Comparison of ENCODE assay signal across 12 cellular contexts in the genomic region with DNA sequence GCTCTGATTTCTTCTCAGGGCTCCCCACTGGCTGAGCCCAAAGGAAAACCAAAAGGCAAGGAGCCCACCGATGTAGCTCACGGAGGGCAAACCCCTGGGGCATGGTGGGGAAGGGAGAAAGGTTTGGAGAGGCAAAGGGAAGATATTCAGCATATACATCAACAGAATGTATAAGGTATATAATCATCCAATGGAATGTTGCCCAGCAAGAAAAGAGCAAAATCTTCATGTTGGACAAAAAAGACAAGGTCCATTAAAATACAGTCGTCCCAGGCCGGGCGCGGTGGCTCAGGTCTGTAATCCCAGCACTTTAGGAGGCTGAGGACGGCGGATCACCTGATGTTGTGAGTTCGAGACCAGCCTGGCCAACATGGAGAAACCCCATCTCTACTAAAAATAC. TPM values are rescaled to one million over a fixed set of nuclear protein-coding genes. Genes with fewer than 3 reads are reported as not detected.
DNase-seq lines count a peak whose midpoint lies in the region; ATAC-seq, FAIRE-seq and TF ChIP-seq lines count a peak whose summit lies in the region.
"Had no signal": no experiment of that assay in that cellular context is flagged by ENCODE, and none has a peak within 500 bp of the region (broad histone marks: within the 10 kb centered on the region; RNA-seq: fewer than 3 reads in every experiment).

No MANE protein-coding gene starts in this region.

- H3K9ac ChIP-seq in GM12878 (ENCODE audit: control insufficient read depth, insufficient read depth, low read length) (no peak overlapping the region), mesenchymal stem cell (ENCODE audit: low read length) (peak overlapping the region; percentile 80), MM.1S (ENCODE audit: low read length) (no peak overlapping the region)

- CTCF ChIA-PET in GM12878 (lab: Yijun Ruan, JAX), result interaction anchor here (0.9 to 1.8 kb wide), 3 partner anchors 15 to 305 kb away, joined by 3 to 6 read pairs (median 5); no protein-coding TSS in a partner anchor

- H3K4me2 ChIP-seq in GM12878 (ENCODE audit: control insufficient read depth, insufficient read depth) (peak overlapping the region; percentile 84), mesenchymal stem cell (ENCODE audit: low read length, poor library complexity, severe bottlenecking) (no peak overlapping the region), MM.1S (ENCODE audit: low read depth, low read length) (no peak overlapping the region)

- peaks cover 22% of the 10 kb centered on the region for H3K79me1 ChIP-seq in mesenchymal stem cell (replicated peaks; ENCODE audit: low read length, poor library complexity, severe bottlenecking)

- peak overlapping the region; percentile 79 for H4K8ac ChIP-seq in mesenchymal stem cell (ENCODE audit: low read length)

- no peak overlapping the region for H3K14ac ChIP-seq in mesenchymal stem cell (ENCODE audit: low read length in 2 of 2)

- H4K91ac ChIP-seq in mesenchymal stem cell (ENCODE audit: low read length), result peak overlapping the region; percentile 62

- no peak for ATAC-seq in Right ventricle myocardium inferior
- ATAC-seq in GM12878, result no peak
- no peak for ATAC-seq in upper lobe of right lung
- ATAC-seq: psoas muscle had no signal

- H3K27me3 ChIP-seq in right atrium auricular region, result no peaks in the 10 kb centered on the region
- no peaks in the 10 kb centered on the region for H3K27me3 ChIP-seq in GM12878 (replicated peaks in 1 of 2; ENCODE audit: control insufficient read depth in 2 of 2, insufficient read depth in 2 of 2, low read length in 1 of 2)
- no peaks in the 10 kb centered on the region for H3K27me3 ChIP-seq in mesenchymal stem cell (ENCODE audit: control insufficient read depth in 1 of 2, insufficient read depth in 1 of 2, low read length in 2 of 2)
- no peaks in the 10 kb centered on the region for H3K27me3 ChIP-seq in upper lobe of right lung
- no peaks in the 10 kb centered on the region for H3K27me3 ChIP-seq in MM.1S (replicated peaks; ENCODE audit: insufficient read depth, low read length)

- H3K27ac ChIP-seq in right atrium auricular region, result peak overlapping the region; percentile 10 to 45
- peak overlapping the region; percentile 81 for H3K27ac ChIP-seq in GM12878 (ENCODE audit: control insufficient read depth, insufficient read depth)
- H3K27ac ChIP-seq in mesenchymal stem cell (ENCODE audit: low read length, poor library complexity, severe bottlenecking), result peak overlapping the region; percentile 44
- H3K27ac ChIP-seq in upper lobe of right lung, result peak overlapping the region; percentile 24
- no peak overlapping the region for H3K27ac ChIP-seq in MM.1S (ENCODE audit: low read length)
- H3K27ac ChIP-seq: psoas muscle had no signal

- no TSS peak for BruUV-seq in GM12878 (replicated peaks; lab: Mats Ljungman, UMichigan)

- TF ChIP-seq CTCF in right atrium auricular region (IDR thresholded peaks at IDR 0.05), result no peak
- no peak for TF ChIP-seq CTCF in GM12878 (IDR thresholded peaks at IDR 0.05 in 2 of 3, conservative IDR thresholded peaks at IDR 0.05 in 1 of 3; ENCODE audit: control insufficient read depth in 2 of 3, extremely low read depth in 1 of 3, insufficient read depth in 1 of 3, low read depth in 3 of 3, low read length in 3 of 3)
- no peak for TF ChIP-seq CTCF in upper lobe of right lung (IDR thresholded peaks at IDR 0.05)
- TF ChIP-seq CTCF in MM.1S (IDR thresholded peaks at IDR 0.05; ENCODE audit: low read length), result no peak

- peaks cover 0 to 32% of the 10 kb centered on the region in 2 donors for H3K4me1 ChIP-seq in right atrium auricular region
- H3K4me1 ChIP-seq in GM12878 (ENCODE audit: control insufficient read depth, insufficient read depth, low read length), result peaks cover 22% of the 10 kb centered on the region
- peaks cover 8% of the 10 kb centered on the region for H3K4me1 ChIP-seq in mesenchymal stem cell (ENCODE audit: control insufficient read depth, insufficient read depth, low read depth, low read length)
- H3K4me1 ChIP-seq in upper lobe of right lung, result peaks cover 18% of the 10 kb centered on the region
- no peaks in the 10 kb centered on the region for H3K4me1 ChIP-seq in MM.1S (ENCODE audit: low read length)

- intact Hi-C loops in Right ventricle myocardium inferior (cut with DNase I), result no loop called here
- intact Hi-C loops in GM12878 (cut with micrococcal nuclease; ENCODE audit: unreplicated experiment), result loop anchor here (2.0 to 5.0 kb wide), 3 partner anchors 185 to 265 kb away; no protein-coding TSS in a partner anchor
- intact Hi-C loops in upper lobe of right lung (cut with DNase I), result no loop called here

- no peaks in the 10 kb centered on the region for H3K9me3 ChIP-seq in right atrium auricular region
- H3K9me3 ChIP-seq in GM12878 (replicated peaks; ENCODE audit: control insufficient read depth, insufficient read depth, low read length), result no peaks in the 10 kb centered on the region
- no peaks in the 10 kb centered on the region for H3K9me3 ChIP-seq in mesenchymal stem cell (ENCODE audit: control insufficient read depth, low read length)
- no peaks in the 10 kb centered on the region for H3K9me3 ChIP-seq in upper lobe of right lung
- H3K9me3 ChIP-seq in MM.1S (replicated peaks; ENCODE audit: insufficient read depth, low read length), result no peaks in the 10 kb centered on the region
- H3K9me3 ChIP-seq: psoas muscle had no signal

- H2AK5ac ChIP-seq in mesenchymal stem cell (ENCODE audit: low read length, severe bottlenecking), result no peak overlapping the region

- peaks cover 4% of the 10 kb centered on the region; the same call in 1 of the 2 replicates for H3F3A ChIP-seq in MM.1S (ENCODE audit: insufficient read depth, low read length)

- POLR2A ChIA-PET in GM12878 (lab: Charles Lee), result no interaction called here

- DNase-seq in right atrium auricular region (ENCODE audit: low spot score), result no peak
- no peak for DNase-seq in Right ventricle myocardium inferior (ENCODE audit: missing footprints)
- DNase-seq in GM12878 (ENCODE audit: low read depth, low spot score), result no peak
- no peak for DNase-seq in mesenchymal stem cell
- DNase-seq in upper lobe of right lung, result no peak
- no peak for DNase-seq in middle frontal gyrus (ENCODE audit: extremely low spot score, low spot score)
- no peak for DNase-seq in DMS 273 treated with DMSO at 0.1 percent for 48 hours (lab: John Stamatoyannopoulos, UW)
- no peak for DNase-seq in MM.1S
- DNase-seq: NCI-H526, psoas muscle had no signal

- in situ Hi-C loops in GM12878 (cut with MboI), result loop anchor here (5.0 to 10.0 kb wide), 3 partner anchors 50 to 347 kb away; no protein-coding TSS in a partner anchor

- H2AFZ ChIP-seq in GM12878 (ENCODE audit: control insufficient read depth, low read depth, low read length) (no peak overlapping the region), mesenchymal stem cell (ENCODE audit: low read depth, low read length) (no peak overlapping the region), MM.1S (ENCODE audit: low read length) (no peak overlapping the region)

- H2BK120ac ChIP-seq in mesenchymal stem cell (ENCODE audit: low read depth, low read length), result peak overlapping the region; percentile 42

- no peak overlapping the region for H3K23ac ChIP-seq in mesenchymal stem cell (ENCODE audit: low read length in 2 of 2)

- no peaks in the 10 kb centered on the region for H3K36me3 ChIP-seq in right atrium auricular region
- H3K36me3 ChIP-seq in GM12878 (ENCODE audit: control insufficient read depth in 2 of 2, insufficient read depth in 2 of 2, low read length in 1 of 2), result no peaks in the 10 kb centered on the region; a peak in 1 of 4 replicates
- no peaks in the 10 kb centered on the region for H3K36me3 ChIP-seq in mesenchymal stem cell (ENCODE audit: control insufficient read depth in 1 of 2, insufficient read depth in 2 of 2, low read depth in 1 of 2, low read length in 2 of 2)
- no peaks in the 10 kb centered on the region for H3K36me3 ChIP-seq in upper lobe of right lung
- no peaks in the 10 kb centered on the region for H3K36me3 ChIP-seq in MM.1S (replicated peaks; ENCODE audit: insufficient read depth, low read length)

- peak overlapping the region in 1 of 2 experiments; percentile 82 for H2BK12ac ChIP-seq in mesenchymal stem cell (ENCODE audit: low read length in 2 of 2)

- H3K4ac ChIP-seq in mesenchymal stem cell (ENCODE audit: low read depth in 1 of 2, low read length in 2 of 2), result peak overlapping the region in 1 of 2 experiments; percentile 3

- no peak overlapping the region for H2BK15ac ChIP-seq in mesenchymal stem cell (ENCODE audit: low read depth, poor library complexity, severe bottlenecking)

- no peak for TF ChIP-seq EP300 in GM12878 (IDR thresholded peaks at IDR 0.05; ENCODE audit: borderline replicate concordance in 1 of 2, control insufficient read depth in 1 of 2, low read depth in 2 of 2, low read length in 2 of 2)

- H3K9me2 ChIP-seq in MM.1S (replicated peaks; ENCODE audit: insufficient read depth, low read length), result no peaks in the 10 kb centered on the region

- H2BK5ac ChIP-seq in mesenchymal stem cell (ENCODE audit: low read depth, low read length, poor library complexity, severe bottlenecking), result no peak overlapping the region

- SMC1A ChIA-PET in GM12878 (lab: Charles Lee; ENCODE audit: uncharacterized antibody, unreplicated experiment), result interaction anchor here (0.7 to 7.0 kb wide), 4 partner anchors 49 to 266 kb away, joined by 3 to 41 read pairs (median 4); no protein-coding TSS in a partner anchor

- H3K18ac ChIP-seq in mesenchymal stem cell (ENCODE audit: low read depth in 1 of 2, low read length in 2 of 2), result peak overlapping the region in 1 of 2 experiments; percentile 47

- no peak for TF ChIP-seq RAD21 in GM12878 (IDR thresholded peaks at IDR 0.05; ENCODE audit: insufficient read depth, low read depth, low read length)

- WGBS in GM12878 (ENCODE audit: insufficient coverage, insufficient replicate concordance, low lambda C conversion rate, missing lambda C conversion rate), result 30% methylated on average over 9 of the region's 9 CpGs
- WGBS in mesenchymal stem cell, result 95% methylated on average over 8 of the region's 9 CpGs

- RAD21 ChIA-PET in GM12878 (lab: Charles Lee; ENCODE audit: unreplicated experiment), result interaction anchor here (1.1 to 3.9 kb wide), 7 partner anchors 16 to 266 kb away, joined by 3 to 15 read pairs (median 4); no protein-coding TSS in a partner anchor

- H3K79me2 ChIP-seq in GM12878 (ENCODE audit: control insufficient read depth, insufficient read depth, low read length) (peaks cover 5% of the 10 kb centered on the region), MM.1S (ENCODE audit: low read length) (peaks cover 9% of the 10 kb centered on the region)

- no peak for FAIRE-seq in GM12878 (lab: Jason Lieb, UNC)
- FAIRE-seq: bronchial epithelial cell, TTC549 had no signal

- no peak for TF ChIP-seq POLR2A in GM12878 (IDR thresholded peaks at IDR 0.05; ENCODE audit: low read depth, low read length)

- H4K20me1 ChIP-seq in GM12878 (ENCODE audit: control insufficient read depth, insufficient read depth) (no peaks in the 10 kb centered on the region), MM.1S (ENCODE audit: insufficient read depth, low read length) (no peaks in the 10 kb centered on the region)

- H3K4me3 ChIP-seq in right atrium auricular region (no peak overlapping the region), GM12878 (peak overlapping the region; percentile 88), mesenchymal stem cell (ENCODE audit: insufficient read depth in 1 of 2, low read depth in 1 of 2, low read length in 2 of 2) (peak overlapping the region in 1 of 2 experiments; percentile 92), upper lobe of right lung (no peak overlapping the region), MM.1S (ENCODE audit: low read length) (no peak overlapping the region)

RNA-seq across cellular contexts. Expression of gene CPPED1, which starts 1.6 kb away (rescaled TPM):
- 1 to 10 TPM; 5.9 to 6.4 TPM for total RNA-seq in right atrium auricular region
- total RNA-seq in Right ventricle myocardium inferior, result 14.3 TPM
- total RNA-seq in GM12878 (2013; cell fraction: nucleolus; rRNA removed), result 14.3 and 22.2 TPM in 2 replicates
- 7.1 and 8.2 TPM in 2 replicates for total RNA-seq in GM12878 (2014; rRNA removed)
- total RNA-seq in GM12878 (2014; rRNA removed; fragmentation: Illumina TruSeq; extraction: Trizol), result 18.1 and 18.2 TPM in 2 replicates
- 20.2 and 22.0 TPM in 2 replicates for total RNA-seq in GM12878 (2021)
- 2.5 TPM for polyA plus RNA-seq in GM12878 (2011; ENCODE audit: low read depth)
- polyA plus RNA-seq in GM12878 (2011; rRNA removed), result 12.6 and 16.1 TPM in 2 replicates
- 8.2 and 8.7 TPM in 2 replicates for polyA plus RNA-seq in GM12878 (2011; cell fraction: cytosol; rRNA removed)
- polyA plus RNA-seq in GM12878 (2011; cell fraction: nucleus; rRNA removed), result 4.7 and 9.3 TPM in 2 replicates
- 5.1 and 5.7 TPM in 2 replicates for polyA plus RNA-seq in GM12878 (2012)
- 23.4 and 24.8 TPM in 2 replicates for polyA plus RNA-seq in GM12878 (2014; fragmentation: Illumina TruSeq; extraction: Trizol)
- 10 to 100 TPM; 11.4 to 12.3 TPM for polyA plus RNA-seq in GM12878 (2014; fragmentation: Nextera tagmentation; extraction: Ambion mirVana)
- polyA plus RNA-seq in GM12878 (2014; rRNA removed), result 13.2 and 13.8 TPM in 2 replicates
- polyA plus RNA-seq in GM12878 (2016; fragmentation: Nextera tagmentation; extraction: Ambion mirVana), result 10 to 100 TPM; 36.5 to 39.0 TPM
- 8.2 and 10.5 TPM in 2 replicates for polyA minus RNA-seq in GM12878 (2011; rRNA and poly(A)+ RNA removed)
- 3.0 and 3.2 TPM in 2 replicates for polyA minus RNA-seq in GM12878 (2011; cell fraction: cytosol; rRNA and poly(A)+ RNA removed)
- 4.1 and 9.8 TPM in 2 replicates for polyA minus RNA-seq in GM12878 (2011; cell fraction: nucleus; rRNA and poly(A)+ RNA removed)
- polyA plus RNA-seq in mesenchymal stem cell (2013, experiment 1 of 2), result 36.4 TPM
- 38.6 TPM for polyA plus RNA-seq in mesenchymal stem cell (2013, experiment 2 of 2)
- total RNA-seq in upper lobe of right lung, result 20.1 TPM
